15 cellular contexts compared by ENCODE assay signal in the genomic region with DNA sequence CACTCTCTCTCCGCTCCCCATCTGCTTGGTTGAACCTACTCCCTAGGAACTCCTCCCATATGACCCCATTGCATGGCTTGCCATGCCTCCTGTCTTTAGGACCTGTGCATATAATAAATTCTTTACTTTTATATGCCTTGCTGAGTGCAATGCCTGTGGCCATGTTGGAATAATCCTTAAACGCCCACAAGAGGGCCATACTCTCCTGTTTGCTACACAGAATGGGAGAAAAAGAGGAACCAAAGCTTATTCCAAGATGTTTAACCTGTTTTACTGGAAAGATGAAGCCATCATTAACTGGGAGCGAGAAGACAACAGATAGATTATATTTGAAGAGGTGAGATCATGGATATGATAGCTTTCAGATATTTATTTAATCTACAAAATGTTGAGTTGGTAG.
DNase-seq lines count a peak whose midpoint lies in the region; ATAC-seq and TF ChIP-seq lines count a peak whose summit lies in the region.
"Had no signal": no experiment of that assay in that cellular context is flagged by ENCODE, and none has a peak within 500 bp of the region (broad histone marks: within the 10 kb centered on the region; RNA-seq: fewer than 3 reads in every experiment).

No MANE protein-coding gene starts in this region.

- no peak overlapping the region for H3K9ac ChIP-seq in H9 (ENCODE audit: extremely low read depth, insufficient read length, low read length)

- no peak overlapping the region for H2BK5ac ChIP-seq in H9 (ENCODE audit: insufficient read length, low read length)

- H2BK15ac ChIP-seq in H9 (ENCODE audit: low read depth, low read length): no peak overlapping the region

- DNase-seq in ACHN (peak; percentile 4), H9 (no peak), OCI-M1 (lab: John Stamatoyannopoulos, UW) (peak; percentile 45), foreskin keratinocyte (no peak), GM19238 (ENCODE audit: insufficient read length, low spot score) (no peak), NCI-H1694 treated with DMSO at 0.1 percent for 48 hours (lab: John Stamatoyannopoulos, UW) (no peak), NCI-H187 treated with DMSO at 0.1 percent for 48 hours (lab: John Stamatoyannopoulos, UW) (no peak), hepatic stellate cell (ENCODE audit: low spot score) (no peak)
- DNase-seq: activated naive CD8-positive, alpha-beta T cell treated with anti-CD3 and anti-CD28 coated beads for 36 hours; CD8-positive, alpha-beta T cell; erythroblast; left lung; NCI-H1092 treated with DMSO at 0.1 percent for 48 hours; Right ventricle myocardium superior had no signal

- H3K27me3 Mint-ChIP-seq in H9 (ENCODE audit: low read depth): no peaks in the 10 kb centered on the region
- H3K27me3 Mint-ChIP-seq: activated naive CD8-positive, alpha-beta T cell treated with anti-CD3 and anti-CD28 coated beads for 36 hours had no signal

- H3K18ac ChIP-seq in H9 (ENCODE audit: insufficient read length, low read depth, low read length): no peak overlapping the region

- H3K4me3 Mint-ChIP-seq in H9: no peak overlapping the region
- H3K4me3 Mint-ChIP-seq: activated naive CD8-positive, alpha-beta T cell treated with anti-CD3 and anti-CD28 coated beads for 36 hours; CD8-positive, alpha-beta T cell had no signal

- peak; percentile 66 for TF ChIP-seq CTCF in H9 (conservative IDR thresholded peaks at IDR 0.05)
- no peak for TF ChIP-seq CTCF in foreskin keratinocyte (conservative IDR thresholded peaks at IDR 0.05)

- no peak overlapping the region for H3K4ac ChIP-seq in H9 (ENCODE audit: low read depth, low read length)

- no peak overlapping the region for H4K8ac ChIP-seq in H9 (replicated peaks; ENCODE audit: insufficient read length, low read depth, low read length)

- no peak overlapping the region for H2BK12ac ChIP-seq in H9 (ENCODE audit: insufficient read length, low read depth, low read length)

- no peak overlapping the region for H2AK5ac ChIP-seq in H9 (ENCODE audit: insufficient read length, low read length)

- H4K91ac ChIP-seq in H9 (ENCODE audit: insufficient read length, low read depth, low read length): no peak overlapping the region

- no peaks in the 10 kb centered on the region for H3K79me1 ChIP-seq in H9 (ENCODE audit: insufficient read depth, low read depth, low read length, poor library complexity, severe bottlenecking)

- no peak overlapping the region for H3T11ph ChIP-seq in H9 (ENCODE audit: low read length)

- peaks cover 0 to 10% (median 2%) of the 10 kb centered on the region in 3 experiments; a peak in 2 of 7 replicates for H3K36me3 Mint-ChIP-seq in H9 (ENCODE audit: insufficient read depth in 1 of 3, low read depth in 3 of 3)
- H3K36me3 Mint-ChIP-seq: activated naive CD8-positive, alpha-beta T cell treated with anti-CD3 and anti-CD28 coated beads for 36 hours; CD8-positive, alpha-beta T cell had no signal

- H3K23me2 ChIP-seq in H9 (ENCODE audit: insufficient read length, low read depth, low read length, poor library complexity, severe bottlenecking): no peaks in the 10 kb centered on the region

- H3K4me1 Mint-ChIP-seq in H9: no peaks in the 10 kb centered on the region
- H3K4me1 Mint-ChIP-seq: activated naive CD8-positive, alpha-beta T cell treated with anti-CD3 and anti-CD28 coated beads for 36 hours had no signal

- peaks cover 2 to 7% of the 10 kb centered on the region in 2 experiments; a peak in 3 of 5 replicates for H3K9me3 Mint-ChIP-seq in H9

- no peaks in the 10 kb centered on the region for H4K20me1 ChIP-seq in H9 (ENCODE audit: control insufficient read depth, insufficient read depth, insufficient read length)

- no peak overlapping the region for H3K14ac ChIP-seq in H9 (ENCODE audit: insufficient read depth, low read length)

- no peak overlapping the region for H3K4me2 ChIP-seq in H9 (ENCODE audit: insufficient read depth, insufficient read length, low read length)

- H2BK120ac ChIP-seq in H9 (ENCODE audit: low read depth, low read length, poor library complexity, severe bottlenecking): no peak overlapping the region

- H3K27ac ChIP-seq in H9 (ENCODE audit: insufficient read length, low read depth, low read length) (no peak overlapping the region), foreskin keratinocyte (no peak overlapping the region)
- H3K27ac ChIP-seq: left lung had no signal

- H4K5ac ChIP-seq in H9 (ENCODE audit: insufficient read length, low read depth, low read length): no peak overlapping the region

- H3K27ac Mint-ChIP-seq in H9: no peak overlapping the region
- H3K27ac Mint-ChIP-seq: activated naive CD8-positive, alpha-beta T cell treated with anti-CD3 and anti-CD28 coated beads for 36 hours; CD8-positive, alpha-beta T cell had no signal

- H3K4me1 ChIP-seq in H9 (ENCODE audit: insufficient read depth, low read length) (no peaks in the 10 kb centered on the region), foreskin keratinocyte (no peaks in the 10 kb centered on the region)
- H3K4me1 ChIP-seq: left lung had no signal

- H3K27me3 ChIP-seq in H9 (ENCODE audit: insufficient read depth, low read length) (no peaks in the 10 kb centered on the region), foreskin keratinocyte (no peaks in the 10 kb centered on the region)
- H3K27me3 ChIP-seq: left lung had no signal

- H3K23ac ChIP-seq in H9 (ENCODE audit: insufficient read length, low read depth, low read length): no peak overlapping the region

- WGBS in H9 (ENCODE audit: extremely low coverage, insufficient read length, low lambda C conversion rate): no CpG with 5 or more reads among the region's 3 CpGs

- H3K9me3 ChIP-seq in H9 (ENCODE audit: control insufficient read depth, low read depth, low read length): no peaks in the 10 kb centered on the region

- in situ Hi-C loops in ACHN (cut with HindIII; ENCODE audit: low pct_ligation_motif_present, low pct_unique_long_range_greater_than_20kb, low sequenced_read_pairs): no loop called here

- ATAC-seq in foreskin keratinocyte: peak; percentile 38
- ATAC-seq: CD8-positive, alpha-beta T cell; left lung; sciatic nerve had no signal

- H2AFZ ChIP-seq in H9 (ENCODE audit: low read length): no peak overlapping the region

- H2BK20ac ChIP-seq in H9 (ENCODE audit: low read depth, low read length, poor library complexity, severe bottlenecking): no peak overlapping the region

- no peaks in the 10 kb centered on the region for H3K79me2 ChIP-seq in H9 (ENCODE audit: insufficient read depth, low read length)

- no peak overlapping the region for H3K56ac ChIP-seq in H9 (ENCODE audit: insufficient read length, low read depth, low read length)

Comparison
In these comparisons a context has a peak if more than half of its experiments do, and no peak if none do; other contexts are left out.
1. DNase-seq: peak in ACHN (single experiment) and OCI-M1 (single experiment); none in H9 (single experiment), foreskin keratinocyte (0 of 2), GM19238 (single experiment), NCI-H1694 treated with DMSO at 0.1 percent for 48 hours (single experiment), NCI-H187 treated with DMSO at 0.1 percent for 48 hours (single experiment) and hepatic stellate cell (single experiment).